Comparison of ENCODE assay signal across 15 cellular contexts in genomic region chr11:61666684-61667297, GRCh38.
"Had no signal": no experiment of that assay in that cellular context is flagged by ENCODE, and none has a peak within 500 bp of the region (broad histone marks: within the 10 kb centered on the region; RNA-seq: fewer than 3 reads in every experiment).

No MANE protein-coding gene starts in this region.

- H3K36me3 ChIP-seq: gastroesophageal sphincter, heart right ventricle, thoracic aorta had no signal

- H3K4me3 ChIP-seq: dorsolateral prefrontal cortex, gastroesophageal sphincter, heart right ventricle, psoas muscle, thoracic aorta had no signal

- DNase-seq: activated CD4-positive, alpha-beta T cell treated with anti-CD3 and anti-CD28 coated beads for 4 hours; activated CD8-positive, alpha-beta T cell treated with anti-CD3 and anti-CD28 coated beads for 36 hours; activated effector memory CD4-positive, alpha-beta T cell treated with Interleukin-2 at 50 U/mL for 16 hours; activated naive CD4-positive, alpha-beta T cell treated with anti-CD3 and anti-CD28 coated beads, Interleukin-2, amount 50 U/mL, for 16 hours; activated T-cell treated with anti-CD3 and anti-CD28 coated beads, Interleukin-2, amount 50 U/mL, for 4 hours; dorsolateral prefrontal cortex; heart right ventricle; nephron progenitor cell; stimulated activated CD4-positive, alpha-beta T cell treated with anti-CD3 and anti-CD28 coated beads, Interleukin-1b, Interleukin-23, amount 100 ng/mL, for 48 hours; T-helper 17 cell had no signal

- ATAC-seq: activated CD8-positive, alpha-beta T cell treated with anti-CD3 and anti-CD28 coated beads for 36 hours; activated T-cell treated with anti-CD3 and anti-CD28 coated beads, Interleukin-2, amount 50 U/mL, for 4 hours; gastroesophageal sphincter; heart right ventricle; left lobe of liver; psoas muscle; sciatic nerve; T-helper 17 cell had no signal

- H3K27me3 ChIP-seq: dorsolateral prefrontal cortex, heart right ventricle had no signal

- H3K4me1 ChIP-seq: gastroesophageal sphincter, heart right ventricle, psoas muscle had no signal

- H3K9me3 ChIP-seq: gastroesophageal sphincter, heart right ventricle, psoas muscle, thoracic aorta had no signal

- H3K27ac ChIP-seq: dorsolateral prefrontal cortex, gastroesophageal sphincter, heart right ventricle, psoas muscle, thoracic aorta had no signal
